ENCODE assay signal across 12 cellular contexts in genomic region chr9:38062498-38063362, GRCh38. TPM values are rescaled to one million over a fixed set of nuclear protein-coding genes. Genes with fewer than 3 reads are reported as not detected.
DNase-seq lines count a peak whose midpoint lies in the region; FAIRE-seq and TF ChIP-seq lines count a peak whose summit lies in the region.
"Had no signal": no experiment of that assay in that cellular context is flagged by ENCODE, and none has a peak within 500 bp of the region (broad histone marks: within the 10 kb centered on the region; RNA-seq: fewer than 3 reads in every experiment).

No MANE protein-coding gene starts in this region.

- no peak overlapping the region for H3K27ac ChIP-seq in H1 (ENCODE audit: low read depth, low read length)
- no peak overlapping the region for H3K27ac ChIP-seq in substantia nigra (ENCODE audit: low read depth, low read length, poor library complexity, severe bottlenecking)

- peaks cover 3 to 61% of the 10 kb centered on the region in 2 experiments; a peak in 3 of 4 replicates for H3K79me2 ChIP-seq in H1 (ENCODE audit: control insufficient read depth in 1 of 2, insufficient read depth in 2 of 2, low read length in 2 of 2)

- FAIRE-seq in H1 (lab: Jason Lieb, UNC): no peak

- H4K8ac ChIP-seq in H1 (ENCODE audit: extremely low read depth, insufficient read depth, low read length): no peak overlapping the region

- in situ Hi-C loops in G401 (cut with HindIII; ENCODE audit: low sequenced_read_pairs): no loop called here

- no peak overlapping the region for H2BK20ac ChIP-seq in H1 (ENCODE audit: low read length)

- H3K79me1 ChIP-seq in H1 (ENCODE audit: low read depth, low read length): peaks cover 20% of the 10 kb centered on the region

- no peak overlapping the region; the same call in none of the 2 replicates for H2AK5ac ChIP-seq in H1 (ENCODE audit: low read depth, low read length)

- no peak overlapping the region; a peak in 1 of 4 replicates for H3K4me2 ChIP-seq in H1 (ENCODE audit: insufficient read depth in 1 of 2, low read depth in 2 of 2, low read length in 2 of 2)

- no peak overlapping the region for H3K4me3 ChIP-seq in H1 (ENCODE audit: extremely low read depth in 1 of 4, insufficient read depth in 2 of 4, low read depth in 3 of 4, low read length in 4 of 4)

- H3K4me1 Mint-ChIP-seq in nephron: peaks cover 78% of the 10 kb centered on the region

- TF ChIP-seq POLR2A in H1 (IDR thresholded peaks at IDR 0.05; ENCODE audit: control extremely low read depth in 1 of 2, low read depth in 2 of 2, low read length in 2 of 2): no peak

- no peak for TF ChIP-seq RAD21 in H1 (IDR thresholded peaks at IDR 0.05 in 1 of 2, conservative IDR thresholded peaks at IDR 0.05 in 1 of 2; ENCODE audit: low read depth in 2 of 2, low read length in 2 of 2)

- H3K23ac ChIP-seq in H1 (ENCODE audit: insufficient read length): no peak overlapping the region

- peaks cover 9 to 20% of the 10 kb centered on the region in 2 experiments for H4K20me1 ChIP-seq in H1 (replicated peaks in 1 of 2; ENCODE audit: control insufficient read depth in 1 of 2, insufficient read depth in 2 of 2, low read length in 2 of 2)

- H3K36me3 ChIP-seq in H1 (ENCODE audit: control insufficient read depth in 2 of 4, insufficient read depth in 4 of 4, low read length in 3 of 4): no peaks in the 10 kb centered on the region

- no peak for TF ChIP-seq EP300 in H1 (IDR thresholded peaks at IDR 0.05; ENCODE audit: borderline replicate concordance in 1 of 2, low read depth in 2 of 2, low read length in 2 of 2)

- WGBS in H1 (ENCODE audit: extremely low coverage in 1 of 2, insufficient coverage in 1 of 2, insufficient read length in 1 of 2, insufficient replicate concordance in 2 of 2, low coverage in 1 of 2, low lambda C conversion rate in 2 of 2, missing lambda C conversion rate in 1 of 2), 2 experiments: 79% methylated on average over 12 of the region's 12 CpGs; no CpG with 5 or more reads in 1 of the 2 experiments

- DNase-seq in AG20443 (ENCODE audit: low spot score) (peak; percentile 56), NCI-H2107 treated with DMSO at 0.1 percent for 48 hours (lab: John Stamatoyannopoulos, UW; ENCODE audit: unreplicated experiment) (peak; percentile 36), H1 (ENCODE audit: low read depth in 1 of 2, low spot score in 2 of 2) (no peak), substantia nigra (lab: John Stamatoyannopoulos, UW) (no peak), GM10266 (ENCODE audit: extremely low spot score) (no peak), 8988T (no peak), G401 (ENCODE audit: low spot score) (no peak)
- DNase-seq: activated T-cell treated with anti-CD3 and anti-CD28 coated beads, Interleukin-2, amount 50 U/mL, for 72 hours; H7; stimulated activated CD4-positive, alpha-beta T cell treated with anti-CD3 and anti-CD28 coated beads, Interleukin-1b, Interleukin-23, amount 100 ng/mL, for 48 hours; T-helper 9 cell had no signal

- CTCF ChIA-PET in H1 (lab: Charles Lee; ENCODE audit: partially characterized antibody): interaction anchor here (1.6 to 5.9 kb wide), 8 partner anchors 9 to 89 kb away, joined by 4 to 24 read pairs (median 6); no protein-coding TSS in a partner anchor

- no peak overlapping the region for H2BK12ac ChIP-seq in H1 (ENCODE audit: low read depth, low read length)

- H3K9me3 Mint-ChIP-seq in nephron: no peaks in the 10 kb centered on the region
- H3K9me3 Mint-ChIP-seq: activated T-cell treated with anti-CD3 and anti-CD28 coated beads, Interleukin-2, amount 50 U/mL, for 72 hours had no signal

- peak overlapping the region; percentile 18 to 37 (median 33) for H3K27ac Mint-ChIP-seq in nephron
- H3K27ac Mint-ChIP-seq: activated T-cell treated with anti-CD3 and anti-CD28 coated beads, Interleukin-2, amount 50 U/mL, for 72 hours had no signal

- no peak overlapping the region for H3K14ac ChIP-seq in H1 (ENCODE audit: insufficient read length)

- H2AFZ ChIP-seq in H1 (ENCODE audit: low read length): no peak overlapping the region

- POLR2A ChIA-PET in H1 (lab: Charles Lee; ENCODE audit: partially characterized antibody): interaction anchor here (0.6 to 1.5 kb wide), 7 partner anchors 15 to 353 kb away, joined by 3 to 4 read pairs (median 3); no protein-coding TSS in a partner anchor

- no peak overlapping the region for H2BK5ac ChIP-seq in H1 (ENCODE audit: low read depth, low read length)

- peak overlapping the region; percentile 82 for H4K91ac ChIP-seq in H1 (replicated peaks; ENCODE audit: insufficient read length, low read length)

- H3K27me3 Mint-ChIP-seq in nephron (ENCODE audit: low read depth): peaks cover 25% of the 10 kb centered on the region

- H3K36me3 Mint-ChIP-seq in nephron (ENCODE audit: low read depth): no peaks in the 10 kb centered on the region

- H3K4me3 Mint-ChIP-seq in nephron: peak overlapping the region in 2 of 3 experiments; percentile 9 to 19
- H3K4me3 Mint-ChIP-seq: activated T-cell treated with anti-CD3 and anti-CD28 coated beads, Interleukin-2, amount 50 U/mL, for 72 hours had no signal

- peaks cover 0 to 9% (median 7%) of the 10 kb centered on the region in 4 experiments; a peak in 5 of 7 replicates for H3K27me3 ChIP-seq in H1 (replicated peaks in 1 of 4; ENCODE audit: control insufficient read depth in 3 of 4, extremely low read depth in 1 of 4, insufficient read depth in 3 of 4, low read length in 3 of 4)

- H3K4ac ChIP-seq in H1 (replicated peaks; ENCODE audit: insufficient read length, low read depth, low read length): no peak overlapping the region

- H4K5ac ChIP-seq in H1 (ENCODE audit: insufficient read length, low read depth, low read length): no peak overlapping the region

- no peak overlapping the region for H2BK120ac ChIP-seq in H1 (replicated peaks; ENCODE audit: low read depth, low read length)

- H3K18ac ChIP-seq in H1 (ENCODE audit: extremely low read depth, low read length): no peak overlapping the region

- H2BK15ac ChIP-seq in H1 (ENCODE audit: low read length): peak overlapping the region; percentile 4; the same call in 1 of the 2 replicates

- peaks cover 11% of the 10 kb centered on the region for H3K23me2 ChIP-seq in H1 (ENCODE audit: low read depth, low read length)

- H3K9ac ChIP-seq in H1 (replicated peaks in 1 of 4; ENCODE audit: extremely low read depth in 1 of 4, low read depth in 3 of 4, low read length in 3 of 4): no peak overlapping the region

- H3K4me1 ChIP-seq in H1 (replicated peaks in 1 of 4; ENCODE audit: control insufficient read depth in 3 of 4, insufficient read depth in 4 of 4, low read length in 3 of 4): peaks cover 11 to 43% (median 26%) of the 10 kb centered on the region in 4 experiments

- no peaks in the 10 kb centered on the region for H3K9me3 ChIP-seq in H1 (ENCODE audit: insufficient read depth in 2 of 2, low read depth in 1 of 2, low read length in 1 of 2)

- H3K56ac ChIP-seq in H1 (replicated peaks; ENCODE audit: insufficient read length, low read depth, low read length): no peak overlapping the region

- TF ChIP-seq CTCF in H1 (IDR thresholded peaks at IDR 0.05; ENCODE audit: control extremely low read depth in 1 of 3, insufficient read depth in 1 of 3, low read depth in 1 of 3, low read length in 3 of 3) (no peak), nephron (IDR thresholded peaks at IDR 0.05; ENCODE audit: unreplicated experiment in 3 of 3) (no peak), GM10266 (IDR thresholded peaks at IDR 0.05; ENCODE audit: control insufficient read depth, insufficient read depth, low read depth, missing control alignments) (no peak)

TF ChIP-seq in H1, 55 proteins besides CTCF, POLR2A, EP300 and RAD21:
- TF ChIP-seq SAP30 (IDR thresholded peaks at IDR 0.05; ENCODE audit: insufficient read depth, insufficient replicate concordance, low read length) (no peak), NANOG (IDR thresholded peaks at IDR 0.05; ENCODE audit: insufficient read depth, low read depth, low read length, poor library complexity, severe bottlenecking) (peak; percentile 59)

RNA-seq across cellular contexts. Expression of gene SHB, which starts 6.3 kb away (rescaled TPM):
- 12.6 and 13.7 TPM in 2 replicates for total RNA-seq in H1 (2021; fragmentation: NEBNext Ultra II Directional; extraction: Animal tissue kit (Norgen Biotek cat#: 25700))
- polyA plus RNA-seq in H1 (2011; rRNA removed): 4.1 and 7.1 TPM in 2 replicates
- polyA plus RNA-seq in H1 (2011; cell fraction: cytosol; rRNA removed): 7.7 TPM
- 8.0 TPM for polyA plus RNA-seq in H1 (2011; cell fraction: nucleus; rRNA removed)
- 5.9 to 8.4 TPM (median 7.6 TPM) in 4 replicates for polyA plus RNA-seq in H1 (2012, experiment 1 of 2)
- polyA plus RNA-seq in H1 (2012, experiment 2 of 2): 6.2 TPM
- polyA plus RNA-seq in H1 (2013, experiment 1 of 2): 4.7 TPM
- 5.2 TPM for polyA plus RNA-seq in H1 (2013, experiment 2 of 2)
- 3.8 and 6.1 TPM in 2 replicates for polyA minus RNA-seq in H1 (2011; rRNA and poly(A)+ RNA removed)
- polyA minus RNA-seq in H1 (2011; cell fraction: cytosol; rRNA and poly(A)+ RNA removed): 9.8 TPM
- polyA minus RNA-seq in H1 (2011; cell fraction: nucleus; rRNA and poly(A)+ RNA removed): 12.9 TPM
- 18.4 and 24.9 TPM in 2 replicates for total RNA-seq in G401 (2014; rRNA removed; shearing (Covaris generic))

Comparison
In these comparisons a context has a peak if more than half of its experiments do, and no peak if none do; other contexts are left out.
1. DNase-seq: peak in AG20443 (single experiment) and NCI-H2107 treated with DMSO at 0.1 percent for 48 hours (single experiment); none in H1 (0 of 2), substantia nigra (0 of 49), GM10266 (single experiment), 8988T (single experiment) and G401 (single experiment).